17 cellular contexts compared by ENCODE assay signal in genomic region chr3:115644391-115644790, GRCh38. TPM values are rescaled to one million over a fixed set of nuclear protein-coding genes. Genes with fewer than 3 reads are reported as not detected.
DNase-seq lines count a peak whose midpoint lies in the region; ATAC-seq and TF ChIP-seq lines count a peak whose summit lies in the region.
"Had no signal": no experiment of that assay in that cellular context is flagged by ENCODE, and none has a peak within 500 bp of the region (broad histone marks: within the 10 kb centered on the region; RNA-seq: fewer than 3 reads in every experiment).

No MANE protein-coding gene starts in this region.

- H3K9me3 Mint-ChIP-seq in osteocyte (ENCODE audit: unreplicated experiment), result no peaks in the 10 kb centered on the region
- no peaks in the 10 kb centered on the region for H3K9me3 Mint-ChIP-seq in CD8-positive, alpha-beta memory T cell

- ATAC-seq in SK-N-SH treated with all-trans-retinoic acid at 6 μM for 48 hours, result peak; percentile 93
- ATAC-seq: A549 had no signal

- peak overlapping the region; percentile 29 for H3K27ac Mint-ChIP-seq in osteocyte (ENCODE audit: unreplicated experiment)
- no peak overlapping the region for H3K27ac Mint-ChIP-seq in CD8-positive, alpha-beta memory T cell

- H3K27me3 ChIP-seq in CD8-positive, alpha-beta memory T cell (ENCODE audit: insufficient read depth, low read length, poor library complexity, severe bottlenecking), result no peaks in the 10 kb centered on the region

- no peaks in the 10 kb centered on the region for H3K4me1 ChIP-seq in CD8-positive, alpha-beta memory T cell (ENCODE audit: insufficient read depth, low read length)
- H3K4me1 ChIP-seq: A549 had no signal

- peak; percentile 71 for DNase-seq in AG10803 (ENCODE audit: low read depth)
- peak; percentile 77 for DNase-seq in fibroblast of peridontal ligament (ENCODE audit: extremely low read depth)
- DNase-seq in osteocyte (ENCODE audit: extremely low spot score, unreplicated experiment), result no peak
- DNase-seq in CD8-positive, alpha-beta memory T cell, result no peak
- no peak for DNase-seq in NCI-H1436 (lab: John Stamatoyannopoulos, UW)
- no peak for DNase-seq in NCI-H1694 (lab: John Stamatoyannopoulos, UW)
- DNase-seq: C1 segment of cervical spinal cord, DND-41, KBM-7, NCI-H1105 treated with DMSO at 0.1 percent for 48 hours, NCI-H187, NCI-H2227 treated with DMSO at 0.1 percent for 48 hours, NCI-H524, NCI-H82, RPMI8226 had no signal

- peaks cover 14% of the 10 kb centered on the region for H3K4me1 Mint-ChIP-seq in osteocyte (ENCODE audit: unreplicated experiment)
- no peaks in the 10 kb centered on the region for H3K4me1 Mint-ChIP-seq in CD8-positive, alpha-beta memory T cell

- H3K4me3 ChIP-seq in AG10803 (ENCODE audit: low read length), result no peak overlapping the region
- H3K4me3 ChIP-seq in CD8-positive, alpha-beta memory T cell (ENCODE audit: low read length), result no peak overlapping the region
- H3K4me3 ChIP-seq: A549 had no signal

- H3K27me3 Mint-ChIP-seq in osteocyte (ENCODE audit: unreplicated experiment), result no peaks in the 10 kb centered on the region
- peaks cover 12 to 44% of the 10 kb centered on the region in 2 donors for H3K27me3 Mint-ChIP-seq in CD8-positive, alpha-beta memory T cell

- POLR2A ChIA-PET in CD8-positive, alpha-beta memory T cell (lab: Charles Lee), result no interaction called here

- H3K27ac ChIP-seq in CD8-positive, alpha-beta memory T cell (ENCODE audit: low read depth, low read length), result no peak overlapping the region
- H3K27ac ChIP-seq: A549 had no signal

- no peaks in the 10 kb centered on the region for H3K36me3 ChIP-seq in CD8-positive, alpha-beta memory T cell (ENCODE audit: insufficient read depth, low read length)

- no peaks in the 10 kb centered on the region for H3K9me3 ChIP-seq in CD8-positive, alpha-beta memory T cell (ENCODE audit: low read length)
- H3K9me3 ChIP-seq: A549 had no signal

- no peaks in the 10 kb centered on the region for H3K36me3 Mint-ChIP-seq in osteocyte (ENCODE audit: unreplicated experiment)
- H3K36me3 Mint-ChIP-seq in CD8-positive, alpha-beta memory T cell, result no peaks in the 10 kb centered on the region

- H3K4me3 Mint-ChIP-seq in osteocyte (ENCODE audit: unreplicated experiment), result no peak overlapping the region
- H3K4me3 Mint-ChIP-seq in CD8-positive, alpha-beta memory T cell, result no peak overlapping the region

- TF ChIP-seq CTCF in AG10803 (conservative IDR thresholded peaks at IDR 0.05; ENCODE audit: low read length), result no peak
- TF ChIP-seq CTCF in osteocyte (IDR thresholded peaks at IDR 0.05), result no peak

- CTCF ChIA-PET in CD8-positive, alpha-beta memory T cell (lab: Charles Lee), result no interaction called here

TF ChIP-seq in SK-N-SH treated with all-trans-retinoic acid at 6 μM for 48 hours, 23 proteins besides CTCF, POLR2A, EP300 and RAD21:
- TF ChIP-seq TOX (CRISPR knock-in tag; IDR thresholded peaks at IDR 0.05; ENCODE audit: borderline replicate concordance) (no peak), ISL1 (CRISPR knock-in tag; IDR thresholded peaks at IDR 0.05) (no peak), PPARA (CRISPR knock-in tag; IDR thresholded peaks at IDR 0.05; ENCODE audit: borderline replicate concordance) (no peak), ZFP30 (CRISPR knock-in tag; IDR thresholded peaks at IDR 0.05) (no peak), ZNF8 (CRISPR knock-in tag; IDR thresholded peaks at IDR 0.05) (no peak), POU6F1 (CRISPR knock-in tag; IDR thresholded peaks at IDR 0.05; ENCODE audit: borderline replicate concordance, low read depth) (no peak), ZNF70 (CRISPR knock-in tag; IDR thresholded peaks at IDR 0.05) (no peak), ZC3H10 (CRISPR knock-in tag; IDR thresholded peaks at IDR 0.05) (no peak), CSDC2 (CRISPR knock-in tag; IDR thresholded peaks at IDR 0.05) (no peak)

RNA-seq across cellular contexts. Expression of gene GAP43, which starts 21.1 kb away (rescaled TPM):
- 2.3 and 3.2 TPM in 2 replicates for total RNA-seq in osteocyte
- total RNA-seq in CD8-positive, alpha-beta memory T cell, result not detected
- not detected for polyA plus RNA-seq in CD8-positive, alpha-beta memory T cell
- polyA plus RNA-seq: A549 had no signal

Comparison
In these comparisons a context has a peak if more than half of its experiments do, and no peak if none do; other contexts are left out.
1. DNase-seq: peak in AG10803 (single experiment) and fibroblast of peridontal ligament (single experiment); none in osteocyte (single experiment), CD8-positive, alpha-beta memory T cell (0 of 5), NCI-H1436 (single experiment) and NCI-H1694 (single experiment).